Comparison of ENCODE assay signal across 17 cellular contexts in genomic region chr3:144384241-144384979, GRCh38.
DNase-seq lines count a peak whose midpoint lies in the region; ATAC-seq, FAIRE-seq and TF ChIP-seq lines count a peak whose summit lies in the region.
"Had no signal": no experiment of that assay in that cellular context is flagged by ENCODE, and none has a peak within 500 bp of the region (broad histone marks: within the 10 kb centered on the region; RNA-seq: fewer than 3 reads in every experiment).

No MANE protein-coding gene starts in this region.

- in situ Hi-C loops in T47D (cut with HindIII; ENCODE audit: low pct_unique_long_range_greater_than_20kb, low sequenced_read_pairs) = no loop called here

- TF ChIP-seq CTCF in breast epithelium (IDR thresholded peaks at IDR 0.05) (no peak), esophagus muscularis mucosa (IDR thresholded peaks at IDR 0.05) (no peak), omental fat pad (IDR thresholded peaks at IDR 0.05) (no peak)

- FAIRE-seq in GM12892 (lab: Jason Lieb, UNC) = no peak

- intact Hi-C loops in breast epithelium (cut with DNase I; ENCODE audit: low total_unique reads) (no loop called here), esophagus muscularis mucosa (cut with DNase I) (no loop called here), left cardiac atrium (cut with DNase I) (no loop called here)

- ATAC-seq in omental fat pad (ENCODE audit: low FRiP score) = peak; percentile 66
- ATAC-seq in GM19452 (IDR thresholded peaks at IDR 0.05; ENCODE audit: unreplicated experiment) = no peak
- ATAC-seq in left cardiac atrium = no peak
- no peak for ATAC-seq in HG03439 (IDR thresholded peaks at IDR 0.05; ENCODE audit: unreplicated experiment)
- ATAC-seq: Right ventricle myocardium inferior had no signal

- TF ChIP-seq POLR2A in breast epithelium (IDR thresholded peaks at IDR 0.05) (no peak), esophagus muscularis mucosa (IDR thresholded peaks at IDR 0.05; ENCODE audit: low read depth) (no peak), GM12892 (IDR thresholded peaks at IDR 0.05; ENCODE audit: low read depth, low read length) (no peak)

- DNase-seq in T47D (ENCODE audit: low read depth in 1 of 2, low spot score in 1 of 2) (peak; percentile 13 to 85), breast epithelium (ENCODE audit: low spot score in 2 of 2) (no peak), esophagus muscularis mucosa (ENCODE audit: extremely low spot score) (no peak), omental fat pad (ENCODE audit: low spot score) (no peak), left cardiac atrium (no peak), GM12892 (ENCODE audit: insufficient read length) (no peak)
- DNase-seq: DMS79 treated with DMSO at 0.1 percent for 48 hours, KG1, NCI-H1417 treated with DMSO at 0.1 percent for 48 hours, NCI-H187 treated with DMSO at 0.1 percent for 48 hours, NCI-H345, NCI-H526, Peyer's patch had no signal

- no peak for TF ChIP-seq EP300 in esophagus muscularis mucosa (IDR thresholded peaks at IDR 0.05)

- 46% methylated on average over 2 of the region's 2 CpGs for WGBS in esophagus muscularis mucosa

- H3K36me3 ChIP-seq in breast epithelium (no peaks in the 10 kb centered on the region), esophagus muscularis mucosa (no peaks in the 10 kb centered on the region)
- H3K36me3 ChIP-seq: HAP-1, Peyer's patch had no signal

- H3K27me3 ChIP-seq in breast epithelium = no peaks in the 10 kb centered on the region
- no peaks in the 10 kb centered on the region for H3K27me3 ChIP-seq in esophagus muscularis mucosa
- H3K27me3 ChIP-seq: Peyer's patch had no signal

- H3K9me3 ChIP-seq in breast epithelium (no peaks in the 10 kb centered on the region), esophagus muscularis mucosa (no peaks in the 10 kb centered on the region)
- H3K9me3 ChIP-seq: HAP-1, Peyer's patch had no signal

- no peaks in the 10 kb centered on the region for H3K4me1 ChIP-seq in breast epithelium
- H3K4me1 ChIP-seq in esophagus muscularis mucosa = peaks cover 0 to 26% (median 15%) of the 10 kb centered on the region in 4 donors
- H3K4me1 ChIP-seq: Peyer's patch had no signal

- no peak overlapping the region for H3K4me3 ChIP-seq in breast epithelium
- H3K4me3 ChIP-seq in esophagus muscularis mucosa = no peak overlapping the region
- H3K4me3 ChIP-seq: HAP-1, Peyer's patch had no signal

- H3K27ac ChIP-seq in breast epithelium (no peak overlapping the region), esophagus muscularis mucosa (replicated peaks in 1 of 4) (peak overlapping the region; percentile 59 to 66 (median 65))
- H3K27ac ChIP-seq: Peyer's patch had no signal

Comparison
In these comparisons a context has a peak if more than half of its experiments do, and no peak if none do; other contexts are left out.
1. DNase-seq: peak in T47D (2 of 2); none in breast epithelium (0 of 2), esophagus muscularis mucosa (single experiment), omental fat pad (single experiment), left cardiac atrium (single experiment) and GM12892 (single experiment).
2. H3K27ac ChIP-seq: peak in esophagus muscularis mucosa (4 of 4); none in breast epithelium (0 of 2).